8 cellular contexts compared by ENCODE assay signal in the genomic region with DNA sequence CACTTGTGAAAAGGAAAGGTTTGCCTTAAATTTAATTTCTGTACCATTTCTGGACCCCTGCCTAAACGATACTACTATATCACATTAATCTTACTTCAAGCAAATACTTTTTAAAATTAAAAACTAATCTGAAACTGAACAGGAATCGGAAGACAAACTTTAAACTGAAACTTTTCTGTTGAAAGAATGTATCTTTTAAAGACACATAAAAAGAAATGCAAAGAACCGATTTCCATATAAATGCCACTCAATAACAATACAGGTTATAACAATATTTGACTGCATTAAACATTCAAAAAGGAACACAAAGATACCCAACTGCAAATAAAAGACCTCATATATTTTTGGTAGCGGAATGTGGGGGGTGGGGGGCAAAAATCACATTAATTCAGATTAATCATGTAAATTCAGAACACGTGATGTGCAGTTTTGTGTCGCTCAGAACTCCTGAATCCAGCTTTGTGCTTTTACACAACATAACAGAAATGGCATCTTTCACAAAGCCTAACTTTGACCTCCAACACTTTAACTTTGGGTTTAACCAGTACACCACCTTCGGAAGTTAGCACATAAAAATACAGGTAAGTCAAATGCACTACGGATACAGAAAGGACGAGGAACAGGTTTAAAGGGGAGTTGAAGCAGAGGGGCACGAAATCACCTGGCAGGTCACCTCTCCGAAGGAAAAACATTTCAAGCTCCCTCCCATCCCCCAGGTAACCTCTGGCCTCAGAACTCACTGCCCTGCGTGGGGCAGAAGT. TPM values are rescaled to one million over a fixed set of nuclear protein-coding genes. Genes with fewer than 3 reads are reported as not detected.
DNase-seq lines count a peak whose midpoint lies in the region; ATAC-seq and TF ChIP-seq lines count a peak whose summit lies in the region.

No MANE protein-coding gene starts in this region.

- no peaks in the 10 kb centered on the region for H3K36me3 ChIP-seq in brain microvascular endothelial cell (replicated peaks)
- H3K36me3 ChIP-seq in tibial nerve, result no peaks in the 10 kb centered on the region

- H3K36me3 Mint-ChIP-seq in activated T-cell treated with anti-CD3 and anti-CD28 coated beads, Interleukin-2, amount 50 U/mL, for 72 hours (ENCODE audit: insufficient read depth in 2 of 2), result peaks cover 3 to 4% of the 10 kb centered on the region in 2 donors

- no peak for TF ChIP-seq POLR2A in tibial nerve (IDR thresholded peaks at IDR 0.05)

- H3K4me3 ChIP-seq in brain microvascular endothelial cell (ENCODE audit: low read depth, low read length) (peak overlapping the region; percentile 77), tibial nerve (peak overlapping the region; percentile 36 to 97 (median 77))

- 8 to 11% methylated on average over 12 of the region's 12 CpGs for WGBS in tibial nerve, 2 donors

- H3K4me3 Mint-ChIP-seq in activated T-cell treated with anti-CD3 and anti-CD28 coated beads, Interleukin-2, amount 50 U/mL, for 72 hours, result peak overlapping the region; percentile 75 to 84

- H3K9me3 Mint-ChIP-seq in activated T-cell treated with anti-CD3 and anti-CD28 coated beads, Interleukin-2, amount 50 U/mL, for 72 hours, result no peaks in the 10 kb centered on the region

- ATAC-seq in activated T-cell treated with anti-CD3 and anti-CD28 coated beads, Interleukin-2, amount 50 U/mL, for 72 hours (replicated peaks in 1 of 2), result no peak
- ATAC-seq in GM19397 (IDR thresholded peaks at IDR 0.05; ENCODE audit: unreplicated experiment), result no peak
- ATAC-seq in GM18868 (IDR thresholded peaks at IDR 0.05; ENCODE audit: unreplicated experiment), result no peak

- TF ChIP-seq CTCF in brain microvascular endothelial cell (IDR thresholded peaks at IDR 0.05; ENCODE audit: low read depth, low read length, missing control alignments), result no peak
- no peak for TF ChIP-seq CTCF in tibial nerve (IDR thresholded peaks at IDR 0.05)

- no peak overlapping the region for H3K27ac ChIP-seq in brain microvascular endothelial cell
- H3K27ac ChIP-seq in tibial nerve, result peak overlapping the region; percentile 86 to 97 (median 92)

- peaks cover 0 to 28% (median 0%) of the 10 kb centered on the region in 4 donors for H3K4me1 ChIP-seq in tibial nerve

- DNase-seq in activated T-cell treated with anti-CD3 and anti-CD28 coated beads, Interleukin-2, amount 50 U/mL, for 72 hours, result peak in 1 of 2 donors; percentile 2
- DNase-seq in activated T-cell treated with anti-CD3 and anti-CD28 coated beads for 4 hours (no peak), brain microvascular endothelial cell (no peak), medulla oblongata (ENCODE audit: extremely low spot score) (peak; percentile 36), tibial nerve (ENCODE audit: low spot score in 2 of 2) (no peak), NCI-H2227 treated with DMSO at 0.1 percent for 48 hours (lab: John Stamatoyannopoulos, UW) (no peak)

- H3K27me3 Mint-ChIP-seq in activated T-cell treated with anti-CD3 and anti-CD28 coated beads, Interleukin-2, amount 50 U/mL, for 72 hours (ENCODE audit: low read depth), result peaks cover 73% of the 10 kb centered on the region

- H3K27me3 ChIP-seq in brain microvascular endothelial cell (replicated peaks) (no peaks in the 10 kb centered on the region), tibial nerve (peaks cover 0 to 3% of the 10 kb centered on the region in 2 donors)

- in situ Hi-C loops in brain microvascular endothelial cell (cut with HindIII; ENCODE audit: low pct_ligation_motif_present, low sequenced_read_pairs), result loop anchor here (10.0 kb wide), 1 partner anchor 249 kb away; no protein-coding TSS in a partner anchor

- H3K9me3 ChIP-seq in tibial nerve, result no peaks in the 10 kb centered on the region

- H3K27ac Mint-ChIP-seq in activated T-cell treated with anti-CD3 and anti-CD28 coated beads, Interleukin-2, amount 50 U/mL, for 72 hours, result no peak overlapping the region

- peak in 1 of 2 donors; percentile 16 for TF ChIP-seq EP300 in tibial nerve (IDR thresholded peaks at IDR 0.05)

- peaks cover 10% of the 10 kb centered on the region for H3K4me1 Mint-ChIP-seq in activated T-cell treated with anti-CD3 and anti-CD28 coated beads, Interleukin-2, amount 50 U/mL, for 72 hours (ENCODE audit: low read depth)

RNA-seq across cellular contexts. Expression of gene LIFR, which starts 0.9 kb away (rescaled TPM):
- under 1 TPM; 0.05 to 0.23 TPM for total RNA-seq in activated T-cell treated with anti-CD3 and anti-CD28 coated beads, Interleukin-2, amount 50 U/mL, for 72 hours
- 100 to 1,000 TPM; 145 to 247 (median 212) TPM for total RNA-seq in tibial nerve

Comparison
In these comparisons a context has a peak if more than half of its experiments do, and no peak if none do; other contexts are left out.
1. RNA of gene LIFR, which starts 0.9 kb away (total RNA-seq): 145 to 247 TPM in tibial nerve; 0.05 to 0.23 TPM in activated T-cell treated with anti-CD3 and anti-CD28 coated beads, Interleukin-2, amount 50 U/mL, for 72 hours; every median in the first group is over 100 times any median in the second.